Comparison of ENCODE assay signal across 19 cellular contexts in genomic region chr9:108225371-108225905, GRCh38.
"Had no signal": no experiment of that assay in that cellular context is flagged by ENCODE, and none has a peak within 500 bp of the region (broad histone marks: within the 10 kb centered on the region; RNA-seq: fewer than 3 reads in every experiment).

No MANE protein-coding gene starts in this region.

- H3K9me3 ChIP-seq: ovary, prostate gland had no signal

- H3K36me3 ChIP-seq: left ventricle myocardium inferior, ovary, prostate gland, upper lobe of left lung had no signal

- H3K27ac ChIP-seq: epithelial cell of prostate, left ventricle myocardium inferior, ovary, prostate gland, upper lobe of left lung had no signal

- H3K4me3 ChIP-seq: left ventricle myocardium inferior, ovary, prostate gland, upper lobe of left lung had no signal

- ATAC-seq: natural killer cell, T-helper 17 cell had no signal

- H3K4me1 ChIP-seq: left ventricle myocardium inferior, prostate gland, upper lobe of left lung had no signal

- DNase-seq: activated CD4-positive, alpha-beta memory T cell treated with anti-CD3 and anti-CD28 coated beads for 36 hours; activated CD4-positive, alpha-beta T cell treated with anti-CD3 and anti-CD28 coated beads for 48 hours; activated CD4-positive, CD25-positive, alpha-beta regulatory T cell; activated naive CD4-positive, alpha-beta T cell treated with Interleukin-2 at 50 U/mL for 16 hours; activated naive CD8-positive, alpha-beta T cell treated with anti-CD3 and anti-CD28 coated beads for 36 hours; activated T-cell treated with anti-CD3 and anti-CD28 coated beads, Interleukin-2, amount 50 U/mL, for 48 hours; amygdala; cerebellar nuclear complex; hippocampal formation; kidney glomerular epithelial cell; left ventricle myocardium inferior; natural killer cell; ovary; stimulated activated CD4-positive, alpha-beta T cell treated with anti-CD3 and anti-CD28 coated beads, Interleukin-4, amount 100 ng/mL, for 24 hours; stimulated activated naive CD4-positive, alpha-beta T cell treated with Interleukin-2 at 50 U/mL for 16 hours; T-helper 17 cell; upper lobe of left lung had no signal

- H3K27me3 ChIP-seq: ovary, upper lobe of left lung had no signal
